In genomic region chr9:14790628-14791027, GRCh38 we compare ENCODE assay signal across 20 cellular contexts.
"Had no signal": no experiment of that assay in that cellular context is flagged by ENCODE, and none has a peak within 500 bp of the region (broad histone marks: within the 10 kb centered on the region; RNA-seq: fewer than 3 reads in every experiment).

No MANE protein-coding gene starts in this region.

- H3K27ac ChIP-seq: HL-60, KMS-11 had no signal

- DNase-seq: Kasumi-1, MV-4-11, NCI-H1048, NCI-H1105 treated with DMSO at 0.1 percent for 48 hours, NCI-H1417 treated with DMSO at 0.1 percent for 48 hours, NCI-H146, NCI-H187 treated with DMSO at 0.1 percent for 48 hours, NCI-H2029 treated with DMSO at 0.1 percent for 48 hours, NCI-H226, NCI-H446 treated with DMSO at 0.1 percent for 48 hours, NCI-H510A treated with DMSO at 0.1 percent for 48 hours, NCI-H526, Right ventricle myocardium superior, RPMI8226, SIG-M5, SK-N-SH, SW 1271, T-cell had no signal
